8 cellular contexts compared by ENCODE assay signal in genomic region chr3:123201223-123201556, GRCh38. TPM values are rescaled to one million over a fixed set of nuclear protein-coding genes. Genes with fewer than 3 reads are reported as not detected.
A peak's percentile ranks its signal among the peaks of the same experiment; 100 is the strongest.
DNase-seq lines count a peak whose midpoint lies in the region; ATAC-seq, FAIRE-seq and TF ChIP-seq lines count a peak whose summit lies in the region.

No MANE protein-coding gene starts in this region.

- TSS peak; percentile 88 for BruUV-seq in HepG2 (replicated peaks; lab: Mats Ljungman, UMichigan)

- H4K20me1 ChIP-seq in HepG2 (ENCODE audit: insufficient read depth, low read length), result no peaks in the 10 kb centered on the region; the same call in 1 of the 2 replicates

- peak overlapping the region; percentile 86 for H3K9ac ChIP-seq in HepG2 (ENCODE audit: insufficient read depth, low read depth, low read length)

- no peaks in the 10 kb centered on the region for H3K36me3 ChIP-seq in adrenal gland (replicated peaks in 1 of 2)
- H3K36me3 ChIP-seq in HepG2 (replicated peaks in 1 of 2; ENCODE audit: control insufficient read depth in 1 of 2, insufficient read depth in 2 of 2, low read length in 2 of 2), result no peaks in the 10 kb centered on the region
- H3K36me3 ChIP-seq in thoracic aorta, result no peaks in the 10 kb centered on the region

- TF ChIP-seq POLR2A in adrenal gland (IDR thresholded peaks at IDR 0.05), result no peak
- TF ChIP-seq POLR2A in HepG2 (IDR thresholded peaks at IDR 0.05; ENCODE audit: insufficient read depth in 1 of 2, low read depth in 2 of 2, low read length in 2 of 2), result no peak

- peak overlapping the region; percentile 94 for H3K27ac Mint-ChIP-seq in activated CD8-positive, alpha-beta memory T cell treated with anti-CD3 and anti-CD28 coated beads, Interleukin-2, amount 10 ng/mL, durations not matched to agents 7 days and 5 days

- H3K27me3 Mint-ChIP-seq in activated CD8-positive, alpha-beta memory T cell treated with anti-CD3 and anti-CD28 coated beads, Interleukin-2, amount 10 ng/mL, durations not matched to agents 7 days and 5 days, result peaks cover 3% of the 10 kb centered on the region

- H3K27me3 ChIP-seq in adrenal gland (no peaks in the 10 kb centered on the region), HepG2 (ENCODE audit: control insufficient read depth in 1 of 2, insufficient read depth in 2 of 2, low read length in 2 of 2) (no peaks in the 10 kb centered on the region; a peak in 1 of 5 replicates), thoracic aorta (replicated peaks; ENCODE audit: insufficient read depth) (no peaks in the 10 kb centered on the region)

- no peaks in the 10 kb centered on the region for H3K9me3 ChIP-seq in adrenal gland (replicated peaks in 1 of 3)
- no peaks in the 10 kb centered on the region for H3K9me3 ChIP-seq in HepG2 (ENCODE audit: low read length)
- H3K9me3 ChIP-seq in thoracic aorta, result no peaks in the 10 kb centered on the region

- in situ Hi-C loops in HepG2 (cut with HindIII; ENCODE audit: extremely low pct_ligation_motif_present, low pct_unique_long_range_greater_than_20kb), result no loop called here

- H3K36me3 Mint-ChIP-seq in activated CD8-positive, alpha-beta memory T cell treated with anti-CD3 and anti-CD28 coated beads, Interleukin-2, amount 10 ng/mL, durations not matched to agents 7 days and 5 days, result no peaks in the 10 kb centered on the region

- peaks cover 12% of the 10 kb centered on the region in 2 donors for H3K4me1 ChIP-seq in adrenal gland (replicated peaks in 1 of 2)
- peaks cover 21% of the 10 kb centered on the region for H3K4me1 ChIP-seq in HepG2 (ENCODE audit: insufficient read depth, low read length)
- H3K4me1 ChIP-seq in thoracic aorta (ENCODE audit: control insufficient read depth in 1 of 2, low read depth in 2 of 2), result peaks cover 6 to 16% of the 10 kb centered on the region in 2 donors

- peak overlapping the region in 2 of 4 donors; percentile 79 to 84 for H3K4me3 ChIP-seq in adrenal gland
- peak overlapping the region; percentile 89 to 99 (median 94) for H3K4me3 ChIP-seq in HepG2 (replicated peaks in 1 of 3; ENCODE audit: insufficient read depth in 1 of 3, low read depth in 2 of 3, low read length in 3 of 3)
- peak overlapping the region; percentile 95 for H3K4me3 ChIP-seq in thoracic aorta

- POLR2A ChIA-PET in HepG2 (lab: Yijun Ruan, JAX), result interaction anchor here (0.9 to 1.3 kb wide), 7 partner anchors 13 to 446 kb away, joined by 3 to 15 read pairs (median 4); partner anchors contain the start of gene PDIA5

- intact Hi-C loops in adrenal gland (cut with DNase I), result no loop called here
- intact Hi-C loops in HepG2 (cut with micrococcal nuclease; ENCODE audit: unreplicated experiment), result no loop called here

- FAIRE-seq in HepG2 (lab: Jason Lieb, UNC), result no peak

- peak overlapping the region; percentile 20 for H2AFZ ChIP-seq in HepG2 (ENCODE audit: low read length)

- peak overlapping the region; percentile 87 for H3K4me2 ChIP-seq in HepG2 (ENCODE audit: low read depth, low read length)

- CTCF ChIA-PET in activated CD8-positive, alpha-beta memory T cell treated with anti-CD3 and anti-CD28 coated beads, Interleukin-2, amount 10 ng/mL, durations not matched to agents 7 days and 5 days (lab: Charles Lee), result interaction anchor here (1.0 kb wide), 1 partner anchor 407 kb away, joined by 3 read pairs; the partner anchor contains the start of gene HSPBAP1
- CTCF ChIA-PET in HepG2 (lab: Yijun Ruan, JAX; ENCODE audit: low intra/inter-chr PET ratio, low total read pairs), result no interaction called here

- DNase-seq in activated CD8-positive, alpha-beta memory T cell treated with anti-CD3 and anti-CD28 coated beads, Interleukin-2, amount 10 ng/mL, durations not matched to agents 7 days and 5 days, result no peak
- DNase-seq in activated CD8-positive, alpha-beta memory T cell treated with anti-CD3 and anti-CD28 coated beads, Interleukin-2, amount 50 U/mL, for 4 hours, result no peak
- DNase-seq in adrenal gland (no peak), HepG2 (ENCODE audit: low spot score) (no peak), thoracic aorta (ENCODE audit: low spot score) (no peak), NCI-H1694 treated with DMSO at 0.1 percent for 48 hours (lab: John Stamatoyannopoulos, UW) (no peak), NCI-H187 treated with DMSO at 0.1 percent for 48 hours (lab: John Stamatoyannopoulos, UW) (no peak)

- no peak for TF ChIP-seq RAD21 in HepG2 (CRISPR knock-in tag; IDR thresholded peaks at IDR 0.05)

- ATAC-seq in activated CD8-positive, alpha-beta memory T cell treated with anti-CD3 and anti-CD28 coated beads, Interleukin-2, amount 10 ng/mL, durations not matched to agents 7 days and 5 days, result no peak
- ATAC-seq in HepG2, result no peak
- no peak for ATAC-seq in thoracic aorta (ENCODE audit: insufficient number of reproducible peaks, low FRiP score, low read depth)
- no peak for ATAC-seq in HG02763 (IDR thresholded peaks at IDR 0.05; ENCODE audit: unreplicated experiment)

- H3K4me1 Mint-ChIP-seq in activated CD8-positive, alpha-beta memory T cell treated with anti-CD3 and anti-CD28 coated beads, Interleukin-2, amount 10 ng/mL, durations not matched to agents 7 days and 5 days, result peaks cover 26% of the 10 kb centered on the region

- H3K27ac ChIP-seq in adrenal gland (peak overlapping the region in 3 of 5 donors; percentile 69 to 86 (median 84)), HepG2 (ENCODE audit: extremely low read length, insufficient read depth, low read length) (peak overlapping the region; percentile 33), thoracic aorta (peak overlapping the region in 1 of 2 donors; percentile 75)

- 2 to 6% (median 3%) methylated on average over 6 of the region's 6 CpGs for WGBS in adrenal gland, 4 donors
- 3% methylated on average over 6 of the region's 6 CpGs for WGBS in HepG2 (ENCODE audit: low lambda C conversion rate)

- peaks cover 5% of the 10 kb centered on the region for H3K9me3 Mint-ChIP-seq in activated CD8-positive, alpha-beta memory T cell treated with anti-CD3 and anti-CD28 coated beads, Interleukin-2, amount 10 ng/mL, durations not matched to agents 7 days and 5 days (ENCODE audit: low read depth)

- peak overlapping the region; percentile 86 for H3K4me3 Mint-ChIP-seq in activated CD8-positive, alpha-beta memory T cell treated with anti-CD3 and anti-CD28 coated beads, Interleukin-2, amount 10 ng/mL, durations not matched to agents 7 days and 5 days

- no peak for TF ChIP-seq CTCF in adrenal gland (IDR thresholded peaks at IDR 0.05)
- TF ChIP-seq CTCF in HepG2 (CRISPR knock-in tag; IDR thresholded peaks at IDR 0.05), result no peak
- TF ChIP-seq CTCF in thoracic aorta (IDR thresholded peaks at IDR 0.05), result no peak

- no peak for TF ChIP-seq EP300 in HepG2 (IDR thresholded peaks at IDR 0.05; ENCODE audit: low read depth in 2 of 2, low read length in 2 of 2)
- TF ChIP-seq EP300 in HepG2 (CRISPR knock-in tag; IDR thresholded peaks at IDR 0.05; ENCODE audit: borderline replicate concordance), result no peak

- H3K79me2 ChIP-seq in HepG2 (ENCODE audit: insufficient read depth, low read length), result peaks cover 17% of the 10 kb centered on the region

TF ChIP-seq in HepG2, 621 proteins besides CTCF, POLR2A, EP300 and RAD21 (continues in another document):
- TF ChIP-seq FOXP4 (CRISPR knock-in tag; IDR thresholded peaks at IDR 0.05), result no peak

RNA-seq across cellular contexts. Expression of gene SEC22A, which starts 0.6 kb away (rescaled TPM):
- 10 to 100 TPM; 14.5 to 15.2 TPM for total RNA-seq in activated CD8-positive, alpha-beta memory T cell treated with anti-CD3 and anti-CD28 coated beads, Interleukin-2, amount 10 ng/mL, durations not matched to agents 7 days and 5 days
- total RNA-seq in adrenal gland, result 10 to 100 TPM in 7 of 8 donors, 1 to 10 TPM in 1; 8.2 to 67.2 (median 21.0) TPM
- 10 to 100 TPM in 1 of 3 donors, 1 to 10 TPM in 2; 4.6 to 35.2 (median 5.8) TPM for polyA plus RNA-seq in adrenal gland
- 17.3 and 20.2 TPM in 2 replicates for total RNA-seq in HepG2 (2016; rRNA removed; fragmentation: Illumina TruSeq; extraction: Trizol)
- 10.1 and 11.0 TPM in 2 replicates for total RNA-seq in HepG2 (2016; cell fraction: cytosol; rRNA removed; fragmentation: Illumina TruSeq; extraction: Trizol; ENCODE audit: low read depth)
- 16.4 and 18.4 TPM in 2 replicates for total RNA-seq in HepG2 (2016; cell fraction: insoluble cytoplasmic fraction; rRNA removed; fragmentation: Illumina TruSeq; extraction: Trizol)
- total RNA-seq in HepG2 (2016; cell fraction: membrane; rRNA removed; fragmentation: Illumina TruSeq; extraction: Trizol), result 10.4 and 13.0 TPM in 2 replicates
- total RNA-seq in HepG2 (2016; cell fraction: nucleus; rRNA removed; fragmentation: Illumina TruSeq; extraction: Trizol), result 16.5 and 18.0 TPM in 2 replicates
- polyA plus RNA-seq in HepG2 (2011; rRNA removed), result 12.0 and 14.1 TPM in 2 replicates
- 9.2 and 14.0 TPM in 2 replicates for polyA plus RNA-seq in HepG2 (2011; cell fraction: cytosol; rRNA removed)
- 5.3 and 6.1 TPM in 2 replicates for polyA plus RNA-seq in HepG2 (2011; cell fraction: nucleus; rRNA removed)
- 7.1 and 10.9 TPM in 2 replicates for polyA plus RNA-seq in HepG2 (2012)
- 3.1 and 3.3 TPM in 2 replicates for polyA plus RNA-seq in HepG2 (2016; cell fraction: cytosol; fragmentation: Illumina TruSeq; extraction: Trizol; ENCODE audit: low read depth)
- polyA plus RNA-seq in HepG2 (2016; cell fraction: insoluble cytoplasmic fraction; fragmentation: Illumina TruSeq; extraction: Trizol; ENCODE audit: low read depth), result 13.6 and 16.4 TPM in 2 replicates
- polyA plus RNA-seq in HepG2 (2016; cell fraction: membrane; fragmentation: Illumina TruSeq; extraction: Trizol; ENCODE audit: low read depth), result 4.6 and 4.7 TPM in 2 replicates
- polyA plus RNA-seq in HepG2 (2016; cell fraction: nucleus; fragmentation: Illumina TruSeq; extraction: Trizol; ENCODE audit: insufficient read depth, low read depth), result 13.1 and 19.4 TPM in 2 replicates
- 13.8 and 17.5 TPM in 2 replicates for polyA minus RNA-seq in HepG2 (2011; rRNA and poly(A)+ RNA removed; ENCODE audit: low replicate concordance)
- polyA minus RNA-seq in HepG2 (2011; cell fraction: cytosol; rRNA and poly(A)+ RNA removed), result 7.5 and 11.2 TPM in 2 replicates
- polyA minus RNA-seq in HepG2 (2011; cell fraction: nucleus; rRNA and poly(A)+ RNA removed), result 21.6 and 22.4 TPM in 2 replicates
- 10 to 100 TPM; 24.7 to 25.3 TPM for total RNA-seq in thoracic aorta
